Comparison of ENCODE assay signal across 8 cellular contexts in the genomic region with DNA sequence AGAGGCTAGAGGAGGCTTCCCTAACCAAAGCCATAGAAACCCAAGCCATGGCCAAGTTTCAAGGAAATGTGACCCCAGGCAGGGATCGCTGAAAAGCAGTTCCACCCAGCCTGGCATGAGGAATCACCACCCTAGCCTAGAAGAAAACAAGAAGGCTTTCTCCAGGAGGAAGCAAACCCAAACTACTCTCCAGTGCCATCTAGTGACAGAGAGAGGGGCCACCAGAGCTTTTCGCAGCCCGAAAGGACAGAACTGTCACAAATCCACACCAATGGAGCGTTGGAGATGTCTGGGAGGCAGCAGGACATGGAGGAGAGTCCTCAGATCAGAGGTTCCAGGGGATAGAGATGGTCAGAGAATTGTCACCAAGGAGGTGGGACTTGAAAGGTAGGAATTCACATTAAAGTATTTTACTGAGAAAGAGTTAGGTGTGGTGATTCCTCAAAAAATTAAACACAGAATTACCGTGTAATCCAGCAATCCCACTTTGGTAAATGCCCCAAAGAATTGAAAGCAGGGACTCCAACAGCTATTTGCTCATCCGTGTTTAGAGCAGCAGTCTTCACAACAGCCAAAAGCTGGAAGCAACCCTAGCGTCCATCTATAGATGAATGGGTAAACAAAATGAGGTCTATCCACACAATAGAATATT.
DNase-seq lines count a peak whose midpoint lies in the region; ATAC-seq and TF ChIP-seq lines count a peak whose summit lies in the region.

No MANE protein-coding gene starts in this region.

- no peaks in the 10 kb centered on the region for H3K4me1 ChIP-seq in upper lobe of left lung

- TF ChIP-seq CTCF in nephron (IDR thresholded peaks at IDR 0.05; ENCODE audit: unreplicated experiment in 3 of 3), result peak; percentile 84 to 87 (median 86)
- peak; percentile 36 to 65 (median 54) for TF ChIP-seq CTCF in upper lobe of left lung (IDR thresholded peaks at IDR 0.05)

- no peak overlapping the region for H3K4me3 Mint-ChIP-seq in nephron

- H3K27me3 ChIP-seq in H7 (ENCODE audit: control insufficient read depth, insufficient read depth, low read length) (no peaks in the 10 kb centered on the region), upper lobe of left lung (no peaks in the 10 kb centered on the region)

- no peaks in the 10 kb centered on the region for H3K36me3 ChIP-seq in H7 (replicated peaks; ENCODE audit: control insufficient read depth, insufficient read depth, low read length)
- no peaks in the 10 kb centered on the region for H3K36me3 ChIP-seq in upper lobe of left lung

- H3K4me3 ChIP-seq in H7 (ENCODE audit: insufficient read depth, low read depth, low read length) (no peak overlapping the region), upper lobe of left lung (no peak overlapping the region)

- peaks cover 0 to 6% (median 0%) of the 10 kb centered on the region in 4 donors for H3K9me3 ChIP-seq in upper lobe of left lung

- no peak overlapping the region for H3K27ac ChIP-seq in upper lobe of left lung

- no peaks in the 10 kb centered on the region for H3K36me3 Mint-ChIP-seq in nephron (ENCODE audit: low read depth)

- TF ChIP-seq EP300 in upper lobe of left lung (IDR thresholded peaks at IDR 0.05), result no peak

- H3K9me3 Mint-ChIP-seq in nephron, result no peaks in the 10 kb centered on the region

- DNase-seq in C1 segment of cervical spinal cord (lab: John Stamatoyannopoulos, UW) (peak in 11 of 14 donors; percentile 3 to 51 (median 12)), H7 (peak; percentile 91), NCI-H82 (lab: John Stamatoyannopoulos, UW) (peak; percentile 71), fibroblast of gingiva (ENCODE audit: low read depth) (peak; percentile 46), upper lobe of left lung (peak in 1 of 2 donors; percentile 62)
- peak; percentile 32 for DNase-seq in activated CD8-positive, alpha-beta memory T cell treated with anti-CD3 and anti-CD28 coated beads, Interleukin-2, amount 50 U/mL, for 4 hours

- WGBS in upper lobe of left lung, 2 donors, result 23 to 27% methylated on average over 7 of the region's 7 CpGs

- ATAC-seq in upper lobe of left lung (ENCODE audit: low FRiP score in 2 of 2) (peak; percentile 61 to 77), HG03135 (IDR thresholded peaks at IDR 0.05; ENCODE audit: unreplicated experiment) (no peak)

- no peak for TF ChIP-seq POLR2A in upper lobe of left lung (IDR thresholded peaks at IDR 0.05)

- peaks cover 54% of the 10 kb centered on the region for H3K27me3 Mint-ChIP-seq in nephron (ENCODE audit: low read depth)

- H3K27ac Mint-ChIP-seq in nephron, result no peak overlapping the region

- no peaks in the 10 kb centered on the region for H3K4me1 Mint-ChIP-seq in nephron
